15 cellular contexts compared by ENCODE assay signal in the genomic region with DNA sequence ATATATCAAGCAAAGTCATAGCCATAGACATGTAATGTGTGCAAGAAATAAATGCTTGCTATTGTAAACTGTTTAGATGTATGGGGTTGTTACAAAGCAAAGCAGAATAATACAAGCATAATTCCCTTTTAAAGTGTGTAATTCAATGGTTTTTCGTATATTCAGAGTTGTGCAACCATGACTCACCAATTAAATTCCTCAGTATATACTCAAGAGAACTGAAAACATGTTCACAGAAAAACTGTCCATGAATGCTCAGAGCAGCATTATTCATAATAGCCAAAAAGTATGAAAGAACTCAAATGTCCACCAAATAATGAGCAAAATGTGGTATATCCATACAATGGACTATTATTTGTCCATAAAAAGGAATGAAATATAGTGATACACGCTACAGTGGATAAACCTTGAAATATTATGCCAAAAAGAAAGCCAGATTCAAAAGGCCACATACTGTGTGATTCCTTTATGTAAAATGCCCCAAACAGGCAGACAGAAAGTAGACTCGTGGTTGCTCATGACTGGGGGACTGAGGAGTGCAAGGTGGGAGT. TPM values are rescaled to one million over a fixed set of nuclear protein-coding genes. Genes with fewer than 3 reads are reported as not detected.
A peak's percentile ranks its signal among the peaks of the same experiment; 100 is the strongest.
DNase-seq lines count a peak whose midpoint lies in the region; ATAC-seq and TF ChIP-seq lines count a peak whose summit lies in the region.
"Had no signal": no experiment of that assay in that cellular context is flagged by ENCODE, and none has a peak within 500 bp of the region (broad histone marks: within the 10 kb centered on the region; RNA-seq: fewer than 3 reads in every experiment).

No MANE protein-coding gene starts in this region.

- H3K9me3 ChIP-seq in gastroesophageal sphincter (no peaks in the 10 kb centered on the region), thyroid gland (no peaks in the 10 kb centered on the region)
- H3K9me3 ChIP-seq: testis had no signal

- peak overlapping the region; percentile 57 for H3K27ac ChIP-seq in ACC112 (ENCODE audit: low read depth, low read length)
- no peak overlapping the region for H3K27ac ChIP-seq in gastroesophageal sphincter
- no peak overlapping the region for H3K27ac ChIP-seq in thyroid gland
- H3K27ac ChIP-seq: testis had no signal

- H3K4me3 ChIP-seq in ACC112 (ENCODE audit: low read depth, low read length) (peak overlapping the region; percentile 26; the same call in 1 of the 2 replicates), gastroesophageal sphincter (no peak overlapping the region), thyroid gland (replicated peaks in 1 of 3) (no peak overlapping the region)
- H3K4me3 ChIP-seq: testis had no signal

- H3K27me3 ChIP-seq in ACC112 (ENCODE audit: insufficient read depth, low read length) (no peaks in the 10 kb centered on the region), gastroesophageal sphincter (no peaks in the 10 kb centered on the region), thyroid gland (no peaks in the 10 kb centered on the region)
- H3K27me3 ChIP-seq: testis had no signal

- peaks cover 63% of the 10 kb centered on the region for H3K79me2 ChIP-seq in ACC112 (ENCODE audit: control insufficient read depth, insufficient read depth, low read length, unreplicated experiment)

- intact Hi-C loops in thyroid gland (cut with DNase I), result no loop called here

- 69 to 91% methylated on average over 3 of the region's 3 CpGs for WGBS in gastroesophageal sphincter (ENCODE audit: low coverage in 1 of 2), 2 donors
- 95 to 96% methylated on average over 3 of the region's 3 CpGs for WGBS in thyroid gland, 2 donors

- H3K4me1 ChIP-seq in ACC112 (ENCODE audit: control insufficient read depth, insufficient read depth, low read length, unreplicated experiment), result peaks cover 30% of the 10 kb centered on the region
- H3K4me1 ChIP-seq in gastroesophageal sphincter, result peaks cover 0 to 11% (median 0%) of the 10 kb centered on the region in 3 donors
- peaks cover 3 to 9% of the 10 kb centered on the region in 2 donors for H3K4me1 ChIP-seq in thyroid gland

- ATAC-seq in gastroesophageal sphincter (no peak), GM21825 (IDR thresholded peaks at IDR 0.05; ENCODE audit: unreplicated experiment) (no peak)

- no peak for TF ChIP-seq EP300 in gastroesophageal sphincter (IDR thresholded peaks at IDR 0.05)

- TF ChIP-seq CTCF in gastroesophageal sphincter (IDR thresholded peaks at IDR 0.05), result no peak
- TF ChIP-seq CTCF in thyroid gland (IDR thresholded peaks at IDR 0.05), result no peak

- TF ChIP-seq POLR2A in gastroesophageal sphincter (IDR thresholded peaks at IDR 0.05) (no peak), thyroid gland (IDR thresholded peaks at IDR 0.05) (no peak)

- peak; percentile 63 for DNase-seq in HS-5 (ENCODE audit: low read depth)
- DNase-seq in amniotic stem cell (lab: John Stamatoyannopoulos, UW), result peak; percentile 50
- DNase-seq in fibroblast of the conjunctiva (ENCODE audit: low read depth), result peak; percentile 38
- DNase-seq in SW 1271 (lab: John Stamatoyannopoulos, UW), result no peak
- no peak for DNase-seq in thyroid gland
- DNase-seq: activated CD4-positive, CD25-positive, alpha-beta regulatory T cell treated with anti-CD3 and anti-CD28 coated beads, Interleukin-2, amount 50 U/mL, for 72 hours; head of caudate nucleus; left colon; NCI-H1092 treated with DMSO at 0.1 percent for 48 hours; NCI-H345; OCI-M1; testis had no signal

- peak overlapping the region; percentile 2 for H2AFZ ChIP-seq in ACC112 (ENCODE audit: low read length, unreplicated experiment)

- H3K36me3 ChIP-seq in ACC112 (ENCODE audit: insufficient read depth, low read length) (no peaks in the 10 kb centered on the region), gastroesophageal sphincter (no peaks in the 10 kb centered on the region), thyroid gland (no peaks in the 10 kb centered on the region)

RNA-seq across cellular contexts. Expression of a gene that starts 9.3 kb away (rescaled TPM):
- total RNA-seq in gastroesophageal sphincter (10 to 100 TPM in 1 of 4 donors, 1 to 10 TPM in 3; 6.9 to 11.6 (median 8.3) TPM), thyroid gland (10 to 100 TPM; 16.5 to 26.6 (median 20.6) TPM)

Comparison
In these comparisons a context has a peak if more than half of its experiments do, and no peak if none do; other contexts are left out.
1. DNase-seq: peak in HS-5 (single experiment), amniotic stem cell (single experiment) and fibroblast of the conjunctiva (single experiment); none in SW 1271 (0 of 2) and thyroid gland (0 of 2).